In genomic region chr19:18193388-18194207, GRCh38 we compare ENCODE assay signal across 9 cellular contexts. TPM values are rescaled to one million over a fixed set of nuclear protein-coding genes. Genes with fewer than 3 reads are reported as not detected.
DNase-seq lines count a peak whose midpoint lies in the region; ATAC-seq and TF ChIP-seq lines count a peak whose summit lies in the region.
"Had no signal": no experiment of that assay in that cellular context is flagged by ENCODE, and none has a peak within 500 bp of the region (broad histone marks: within the 10 kb centered on the region; RNA-seq: fewer than 3 reads in every experiment).

No MANE protein-coding gene starts in this region.

- H3K4me2 ChIP-seq in H9 (ENCODE audit: insufficient read depth, insufficient read length, low read length), result peak overlapping the region; percentile 87

- H3K23me2 ChIP-seq in H9 (ENCODE audit: insufficient read length, low read depth, low read length, poor library complexity, severe bottlenecking), result peaks cover 8% of the 10 kb centered on the region

- H2BK5ac ChIP-seq in H9 (ENCODE audit: insufficient read length, low read length), result no peak overlapping the region

- H3K4me1 ChIP-seq in H9 (ENCODE audit: insufficient read depth, low read length) (no peaks in the 10 kb centered on the region; the same call in 1 of the 2 replicates), heart right ventricle (peaks cover 8 to 34% (median 19%) of the 10 kb centered on the region in 9 donors), skeletal muscle tissue (ENCODE audit: control insufficient read depth in 3 of 3, insufficient read depth in 3 of 3, low read length in 3 of 3) (peaks cover 13 to 23% (median 14%) of the 10 kb centered on the region in 3 donors)

- peak overlapping the region; percentile 84 to 90 for H3K4me3 Mint-ChIP-seq in H9

- no peak overlapping the region for H3T11ph ChIP-seq in H9 (ENCODE audit: low read length)

- TF ChIP-seq CTCF in 22Rv1 (IDR thresholded peaks at IDR 0.05) (peak; percentile 19; the same call in 1 of the 2 replicates), H9 (conservative IDR thresholded peaks at IDR 0.05) (no peak), WI38 (IDR thresholded peaks at IDR 0.05; ENCODE audit: low read depth, low read length) (no peak), heart right ventricle (IDR thresholded peaks at IDR 0.05) (no peak)

- no peak overlapping the region for H2BK20ac ChIP-seq in H9 (ENCODE audit: low read depth, low read length, poor library complexity, severe bottlenecking)

- H3K23ac ChIP-seq in H9 (ENCODE audit: insufficient read length, low read depth, low read length), result no peak overlapping the region

- no peaks in the 10 kb centered on the region; the same call in 1 of the 2 replicates for H3K27me3 Mint-ChIP-seq in H9 (ENCODE audit: low read depth)

- ATAC-seq in heart right ventricle (peak in 3 of 8 donors; percentile 0 to 27 (median 6)), HG03432 (IDR thresholded peaks at IDR 0.05; ENCODE audit: unreplicated experiment) (no peak)

- no peaks in the 10 kb centered on the region; a peak in 1 of 5 replicates for H3K9me3 Mint-ChIP-seq in H9

- peaks cover 10 to 26% (median 26%) of the 10 kb centered on the region in 3 experiments for H3K36me3 Mint-ChIP-seq in H9 (ENCODE audit: insufficient read depth in 1 of 3, low read depth in 3 of 3)

- H2BK12ac ChIP-seq in H9 (ENCODE audit: insufficient read length, low read depth, low read length), result no peak overlapping the region

- no peak overlapping the region; the same call in 1 of the 2 replicates for H3K14ac ChIP-seq in H9 (ENCODE audit: insufficient read depth, low read length)

- WGBS in H9 (ENCODE audit: extremely low coverage, insufficient read length, low lambda C conversion rate), result no CpG with 5 or more reads among the region's 50 CpGs
- 7 to 9% methylated on average over 50 of the region's 50 CpGs for WGBS in heart right ventricle, 2 donors

- H4K91ac ChIP-seq in H9 (ENCODE audit: insufficient read length, low read depth, low read length), result no peak overlapping the region

- peaks cover 6% of the 10 kb centered on the region for H3K79me1 ChIP-seq in H9 (ENCODE audit: insufficient read depth, low read depth, low read length, poor library complexity, severe bottlenecking)

- no peak overlapping the region for H3K4ac ChIP-seq in H9 (ENCODE audit: low read depth, low read length)

- DNase-seq in H9 (no peak), heart right ventricle (no peak), GDM1 (lab: John Stamatoyannopoulos, UW) (no peak), amniotic stem cell (lab: John Stamatoyannopoulos, UW) (no peak)

- no peak overlapping the region for H2AK5ac ChIP-seq in H9 (ENCODE audit: insufficient read length, low read length)

- peak overlapping the region; percentile 5 for H3K9ac ChIP-seq in H9 (ENCODE audit: extremely low read depth, insufficient read length, low read length)
- H3K9ac ChIP-seq in skeletal muscle tissue (ENCODE audit: low read depth in 1 of 3, low read length in 3 of 3), result peak overlapping the region; percentile 82 to 90 (median 89)

- peaks cover 2% of the 10 kb centered on the region; the same call in 1 of the 2 replicates for H3K79me2 ChIP-seq in H9 (ENCODE audit: insufficient read depth, low read length)

- H3K27ac Mint-ChIP-seq in H9, result peak overlapping the region; percentile 42 to 81 (median 76); a peak in 5 of 7 replicates

- H4K5ac ChIP-seq in H9 (ENCODE audit: insufficient read length, low read depth, low read length), result no peak overlapping the region

- H2BK120ac ChIP-seq in H9 (ENCODE audit: low read depth, low read length, poor library complexity, severe bottlenecking), result no peak overlapping the region

- H3K36me3 ChIP-seq in heart right ventricle, result peaks cover 0 to 38% (median 10%) of the 10 kb centered on the region in 9 donors
- peaks cover 14 to 24% (median 22%) of the 10 kb centered on the region in 3 donors for H3K36me3 ChIP-seq in skeletal muscle tissue (ENCODE audit: control insufficient read depth in 3 of 3, insufficient read depth in 3 of 3, low read length in 3 of 3)

- H2BK15ac ChIP-seq in H9 (ENCODE audit: low read depth, low read length), result no peak overlapping the region

- intact Hi-C loops in heart right ventricle (cut with DNase I), result loop anchor here in 4 of 10 donors (5.0 to 10.0 kb wide), 3 partner anchors 59 to 614 kb away; partner anchors contain the start of gene LSM4 (in 1 of the 4)

- no peak overlapping the region for H2AFZ ChIP-seq in H9 (ENCODE audit: low read length)

- peak overlapping the region; percentile 90 for H3K27ac ChIP-seq in 22Rv1
- no peak overlapping the region for H3K27ac ChIP-seq in H9 (ENCODE audit: insufficient read length, low read depth, low read length)
- peak overlapping the region in 9 of 10 donors; percentile 77 to 91 (median 86) for H3K27ac ChIP-seq in heart right ventricle
- peak overlapping the region; percentile 85 for H3K27ac ChIP-seq in skeletal muscle tissue (ENCODE audit: low read depth, low read length)

- H3K4me1 Mint-ChIP-seq in H9, result peaks cover 17 to 20% of the 10 kb centered on the region in 2 experiments

- H3K4me3 ChIP-seq in WI38 (ENCODE audit: low read depth, low read length) (peak overlapping the region; percentile 79), heart right ventricle (peak overlapping the region; percentile 65 to 98 (median 82)), skeletal muscle tissue (ENCODE audit: low read length in 3 of 3) (peak overlapping the region; percentile 75 to 86 (median 83))

- H3K27me3 ChIP-seq in H9 (ENCODE audit: insufficient read depth, low read length) (no peaks in the 10 kb centered on the region), heart right ventricle (no peaks in the 10 kb centered on the region), skeletal muscle tissue (ENCODE audit: control insufficient read depth in 3 of 3, insufficient read depth in 3 of 3, low read length in 3 of 3) (no peaks in the 10 kb centered on the region)

- no peak overlapping the region for H4K8ac ChIP-seq in H9 (replicated peaks; ENCODE audit: insufficient read length, low read depth, low read length)

- H4K20me1 ChIP-seq in H9 (ENCODE audit: control insufficient read depth, insufficient read depth, insufficient read length), result no peaks in the 10 kb centered on the region

- H3K18ac ChIP-seq in H9 (ENCODE audit: insufficient read length, low read depth, low read length), result peak overlapping the region; percentile 39

- no peak overlapping the region for H3K56ac ChIP-seq in H9 (ENCODE audit: insufficient read length, low read depth, low read length)

- H3K9me3 ChIP-seq in H9 (ENCODE audit: control insufficient read depth, low read depth, low read length) (no peaks in the 10 kb centered on the region), heart right ventricle (no peaks in the 10 kb centered on the region), skeletal muscle tissue (ENCODE audit: control insufficient read depth in 3 of 3, low read length in 3 of 3) (no peaks in the 10 kb centered on the region)

RNA-seq across cellular contexts. Expression of gene MPV17L2, which starts 0.6 kb away (rescaled TPM):
- 22.4 and 26.4 TPM in 2 replicates for total RNA-seq in H9 (2021)
- 10 to 100 TPM; 10.6 to 16.5 (median 14.5) TPM for total RNA-seq in heart right ventricle
- 10 to 100 TPM; 23.0 to 61.9 TPM for polyA plus RNA-seq in heart right ventricle
- 4.2 TPM for total RNA-seq in skeletal muscle tissue

RNA-seq across cellular contexts. Expression of gene RAB3A, which starts 10.2 kb away (rescaled TPM):
- 6.8 and 8.5 TPM in 2 replicates for total RNA-seq in H9 (2021)
- total RNA-seq in heart right ventricle, result 10 to 100 TPM; 24.1 to 36.3 (median 31.4) TPM
- polyA plus RNA-seq in heart right ventricle, result 10 to 100 TPM in 1 of 2 donors, 1 to 10 TPM in 1; 7.8 to 16.7 TPM
- total RNA-seq in skeletal muscle tissue, result 0.52 TPM

RNA-seq across cellular contexts. Expression of gene IFI30, which starts 20.0 kb away (rescaled TPM):
- total RNA-seq in H9 (2021), result 23.6 and 28.0 TPM in 2 replicates
- total RNA-seq in heart right ventricle, result 100 to 1,000 TPM in 1 of 10 donors, 10 to 100 TPM in 7, 1 to 10 TPM in 2; 6.5 to 241 (median 11.9) TPM
- polyA plus RNA-seq in heart right ventricle, result 10 to 100 TPM in 1 of 2 donors, 1 to 10 TPM in 1; 9.7 to 31.2 TPM
- 3.7 TPM for total RNA-seq in skeletal muscle tissue

RNA-seq across cellular contexts. Expression of gene PDE4C, which starts 32.6 kb away (rescaled TPM):
- total RNA-seq in H9 (2021) (1.4 and 1.8 TPM in 2 replicates), heart right ventricle (1 to 10 TPM in 4 of 10 donors, under 1 TPM in 6; 0.30 to 4.2 (median 0.85) TPM), skeletal muscle tissue (2.1 TPM)
- polyA plus RNA-seq in heart right ventricle, result 1 to 10 TPM; 1.2 to 6.3 TPM
- total RNA-seq: myocyte had no signal

RNA-seq across cellular contexts. Expression of gene PIK3R2, which starts 40.6 kb away (rescaled TPM):
- total RNA-seq in H9 (2021) (42.8 and 45.1 TPM in 2 replicates), heart right ventricle (10 to 100 TPM; 15.7 to 29.1 (median 22.3) TPM), skeletal muscle tissue (11.5 TPM)
- polyA plus RNA-seq in heart right ventricle, result 1 to 10 TPM; 2.3 to 6.7 TPM
